In the genomic region with DNA sequence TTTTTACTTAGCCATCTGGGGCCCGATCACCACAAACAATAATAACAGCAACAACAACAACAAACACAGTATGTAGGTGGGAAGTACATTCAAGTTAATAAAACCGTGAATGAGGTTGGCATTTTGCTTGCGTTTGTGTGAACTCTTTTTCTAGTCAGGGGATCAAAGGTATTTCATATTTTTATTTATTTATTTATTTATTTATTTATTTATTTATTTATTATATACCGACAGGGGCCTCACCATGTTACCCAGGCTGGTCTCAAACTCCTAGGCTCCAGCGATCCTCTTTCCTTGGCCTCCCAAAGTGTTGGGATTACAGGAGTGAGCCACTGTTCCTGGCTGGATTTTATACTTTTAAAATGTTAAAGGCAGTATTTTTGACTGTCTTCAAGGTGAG, we compare ENCODE assay signal across 40 cellular contexts.
"Had no signal": no experiment of that assay in that cellular context is flagged by ENCODE, and none has a peak within 500 bp of the region (broad histone marks: within the 10 kb centered on the region; RNA-seq: fewer than 3 reads in every experiment).

No MANE protein-coding gene starts in this region.

- H3K36me3 ChIP-seq: adrenal gland, ascending aorta, brain microvascular endothelial cell, breast epithelium, cardiac muscle cell had no signal

- H3K4me1 ChIP-seq: ascending aorta, body of pancreas, breast epithelium had no signal

- H3K4me1 Mint-ChIP-seq: activated naive CD4-positive, alpha-beta T cell treated with anti-CD3 and anti-CD28 coated beads, Interleukin-2, amount 10 ng/mL, durations not matched to agents 7 days and 5 days; activated naive CD4-positive, alpha-beta T cell treated with anti-CD3 and anti-CD28 coated beads, Interleukin-2, amount 50 U/mL, for 24 hours; activated T-helper 17 cell treated with anti-CD3 and anti-CD28 coated beads, Interleukin-2, amount 50 U/mL, for 72 hours; central memory CD8-positive, alpha-beta T cell had no signal

- H3K9me3 Mint-ChIP-seq: activated naive CD4-positive, alpha-beta T cell treated with anti-CD3 and anti-CD28 coated beads for 36 hours; activated naive CD4-positive, alpha-beta T cell treated with anti-CD3 and anti-CD28 coated beads, Interleukin-2, amount 10 ng/mL, durations not matched to agents 7 days and 5 days; activated naive CD4-positive, alpha-beta T cell treated with anti-CD3 and anti-CD28 coated beads, Interleukin-2, amount 50 U/mL, for 24 hours; activated naive CD4-positive, alpha-beta T cell treated with anti-CD3 and anti-CD28 coated beads, Interleukin-2, amount 50 U/mL, for 72 hours; activated naive CD8-positive, alpha-beta T cell treated with anti-CD3 and anti-CD28 coated beads for 36 hours; activated naive CD8-positive, alpha-beta T cell treated with anti-CD3 and anti-CD28 coated beads, Interleukin-2, amount 10 ng/mL, durations not matched to agents 7 days and 5 days; activated naive CD8-positive, alpha-beta T cell treated with anti-CD3 and anti-CD28 coated beads, Interleukin-2, amount 50 U/mL, for 24 hours; activated T-cell treated with anti-CD3 and anti-CD28 coated beads, Interleukin-2, amount 50 U/mL, for 24 hours; activated T-cell treated with anti-CD3 and anti-CD28 coated beads, Interleukin-2, amount 50 U/mL, for 4 hours; activated T-cell treated with anti-CD3 and anti-CD28 coated beads, Interleukin-2, amount 50 U/mL, for 72 hours; activated T-helper 1 cell treated with anti-CD3 and anti-CD28 coated beads, Interleukin-12 subunit alpha, Interleukin-12 subunit beta, Interleukin-2, Interleukin-4 antibody, amounts not matched to agents 30 ng/mL and 10 ng/mL and 1 ng/mL, durations not matched to agents 14 hours and 24 hours and 36 hours; activated T-helper 17 cell treated with anti-CD3 and anti-CD28 coated beads, Interleukin-2, amount 50 U/mL, for 72 hours; activated T-helper 2 cell treated with anti-CD3 and anti-CD28 coated beads, Interferon-gamma antibody, Interleukin-2, Interleukin-4, amounts not matched to agents 10 μg/mL and 5 μg/mL and 100 μg/mL, durations not matched to agents 14 hours and 24 hours and 36 hours; brain; central memory CD8-positive, alpha-beta T cell had no signal

- DNase-seq: activated effector memory CD4-positive, alpha-beta T cell treated with anti-CD3 and anti-CD28 coated beads, Interleukin-2, amount 50 U/mL, for 16 hours; activated effector memory CD4-positive, alpha-beta T cell treated with Interleukin-2 at 50 U/mL for 16 hours; activated gamma-delta T cell; activated gamma-delta T cell treated with Interleukin-2 at 50 U/mL for 16 hours; activated naive CD4-positive, alpha-beta T cell; activated naive CD4-positive, alpha-beta T cell treated with anti-CD3 and anti-CD28 coated beads for 36 hours; activated naive CD4-positive, alpha-beta T cell treated with anti-CD3 and anti-CD28 coated beads, Interleukin-2, amount 10 ng/mL, durations not matched to agents 7 days and 5 days; activated naive CD4-positive, alpha-beta T cell treated with Interleukin-2 at 50 U/mL for 16 hours; activated naive CD8-positive, alpha-beta T cell treated with anti-CD3 and anti-CD28 coated beads for 36 hours; activated naive CD8-positive, alpha-beta T cell treated with anti-CD3 and anti-CD28 coated beads, Interleukin-2, amount 10 ng/mL, durations not matched to agents 7 days and 5 days; activated naive CD8-positive, alpha-beta T cell treated with anti-CD3 and anti-CD28 coated beads, Interleukin-2, amount 50 U/mL, for 24 hours; activated T-cell treated with anti-CD3 and anti-CD28 coated beads for 4 hours; activated T-cell treated with anti-CD3 and anti-CD28 coated beads, Interleukin-2, amount 50 U/mL, for 1 hour; activated T-cell treated with anti-CD3 and anti-CD28 coated beads, Interleukin-2, amount 50 U/mL, for 24 hours; activated T-cell treated with anti-CD3 and anti-CD28 coated beads, Interleukin-2, amount 50 U/mL, for 4 hours; activated T-cell treated with anti-CD3 and anti-CD28 coated beads, Interleukin-2, amount 50 U/mL, for 48 hours; activated T-cell treated with anti-CD3 and anti-CD28 coated beads, Interleukin-2, amount 50 U/mL, for 72 hours; adrenal gland; amniotic stem cell; amygdala; anterior cingulate cortex; aorta; body of pancreas; brain microvascular endothelial cell; caudate nucleus; central memory CD4-positive, alpha-beta T cell; cerebellar nuclear complex had no signal

- H3K27me3 Mint-ChIP-seq: activated naive CD4-positive, alpha-beta T cell treated with anti-CD3 and anti-CD28 coated beads, Interleukin-2, amount 50 U/mL, for 24 hours; activated naive CD8-positive, alpha-beta T cell treated with anti-CD3 and anti-CD28 coated beads, Interleukin-2, amount 50 U/mL, for 24 hours; activated T-cell treated with anti-CD3 and anti-CD28 coated beads, Interleukin-2, amount 50 U/mL, for 24 hours; activated T-helper 17 cell treated with anti-CD3 and anti-CD28 coated beads, Interleukin-2, amount 50 U/mL, for 72 hours had no signal

- H3K36me3 Mint-ChIP-seq: activated naive CD4-positive, alpha-beta T cell treated with anti-CD3 and anti-CD28 coated beads, Interleukin-2, amount 10 ng/mL, durations not matched to agents 7 days and 5 days; activated naive CD4-positive, alpha-beta T cell treated with anti-CD3 and anti-CD28 coated beads, Interleukin-2, amount 50 U/mL, for 24 hours; activated naive CD4-positive, alpha-beta T cell treated with anti-CD3 and anti-CD28 coated beads, Interleukin-2, amount 50 U/mL, for 72 hours; activated naive CD8-positive, alpha-beta T cell; activated naive CD8-positive, alpha-beta T cell treated with anti-CD3 and anti-CD28 coated beads for 36 hours; activated naive CD8-positive, alpha-beta T cell treated with anti-CD3 and anti-CD28 coated beads, Interleukin-2, amount 10 ng/mL, durations not matched to agents 7 days and 5 days; brain had no signal

- FAIRE-seq: astrocyte, bronchial epithelial cell had no signal

- H3K27me3 ChIP-seq: adrenal gland, ascending aorta, body of pancreas, brain microvascular endothelial cell, breast epithelium, cardiac muscle cell had no signal

- ATAC-seq: activated naive CD8-positive, alpha-beta T cell treated with anti-CD3 and anti-CD28 coated beads, Interleukin-2, amount 50 U/mL, for 24 hours; activated T-cell treated with anti-CD3 and anti-CD28 coated beads, Interleukin-2, amount 50 U/mL, for 72 hours; activated T-helper 17 cell treated with anti-CD3 and anti-CD28 coated beads, Interleukin-2, amount 50 U/mL, for 72 hours; body of pancreas had no signal

- H3K27ac Mint-ChIP-seq: activated naive CD4-positive, alpha-beta T cell treated with anti-CD3 and anti-CD28 coated beads for 36 hours; activated naive CD4-positive, alpha-beta T cell treated with anti-CD3 and anti-CD28 coated beads, Interleukin-2, amount 10 ng/mL, durations not matched to agents 7 days and 5 days; activated naive CD4-positive, alpha-beta T cell treated with anti-CD3 and anti-CD28 coated beads, Interleukin-2, amount 50 U/mL, for 24 hours; activated naive CD4-positive, alpha-beta T cell treated with anti-CD3 and anti-CD28 coated beads, Interleukin-2, amount 50 U/mL, for 72 hours; activated naive CD8-positive, alpha-beta T cell; activated naive CD8-positive, alpha-beta T cell treated with anti-CD3 and anti-CD28 coated beads for 36 hours; activated naive CD8-positive, alpha-beta T cell treated with anti-CD3 and anti-CD28 coated beads, Interleukin-2, amount 10 ng/mL, durations not matched to agents 7 days and 5 days; activated naive CD8-positive, alpha-beta T cell treated with anti-CD3 and anti-CD28 coated beads, Interleukin-2, amount 50 U/mL, for 24 hours; activated T-cell treated with anti-CD3 and anti-CD28 coated beads, Interleukin-2, amount 50 U/mL, for 24 hours; activated T-cell treated with anti-CD3 and anti-CD28 coated beads, Interleukin-2, amount 50 U/mL, for 72 hours; activated T-helper 1 cell treated with anti-CD3 and anti-CD28 coated beads, Interleukin-12 subunit alpha, Interleukin-12 subunit beta, Interleukin-2, Interleukin-4 antibody, amounts not matched to agents 30 ng/mL and 10 ng/mL and 1 ng/mL, durations not matched to agents 14 hours and 24 hours and 36 hours; activated T-helper 17 cell treated with anti-CD3 and anti-CD28 coated beads, Interleukin-2, amount 50 U/mL, for 72 hours; activated T-helper 2 cell treated with anti-CD3 and anti-CD28 coated beads, Interferon-gamma antibody, Interleukin-2, Interleukin-4, amounts not matched to agents 10 μg/mL and 5 μg/mL and 100 μg/mL, durations not matched to agents 14 hours and 24 hours and 36 hours; brain had no signal

- H3K9me3 ChIP-seq: adrenal gland, ascending aorta, body of pancreas, breast epithelium had no signal

- H3K4me3 Mint-ChIP-seq: activated naive CD4-positive, alpha-beta T cell treated with anti-CD3 and anti-CD28 coated beads for 36 hours; activated naive CD4-positive, alpha-beta T cell treated with anti-CD3 and anti-CD28 coated beads, Interleukin-2, amount 10 ng/mL, durations not matched to agents 7 days and 5 days; activated naive CD4-positive, alpha-beta T cell treated with anti-CD3 and anti-CD28 coated beads, Interleukin-2, amount 50 U/mL, for 24 hours; activated naive CD8-positive, alpha-beta T cell; activated naive CD8-positive, alpha-beta T cell treated with anti-CD3 and anti-CD28 coated beads for 36 hours; activated naive CD8-positive, alpha-beta T cell treated with anti-CD3 and anti-CD28 coated beads, Interleukin-2, amount 10 ng/mL, durations not matched to agents 7 days and 5 days; activated naive CD8-positive, alpha-beta T cell treated with anti-CD3 and anti-CD28 coated beads, Interleukin-2, amount 50 U/mL, for 24 hours; activated T-cell treated with anti-CD3 and anti-CD28 coated beads, Interleukin-2, amount 50 U/mL, for 24 hours; activated T-cell treated with anti-CD3 and anti-CD28 coated beads, Interleukin-2, amount 50 U/mL, for 4 hours; activated T-cell treated with anti-CD3 and anti-CD28 coated beads, Interleukin-2, amount 50 U/mL, for 72 hours; activated T-helper 1 cell treated with anti-CD3 and anti-CD28 coated beads, Interleukin-12 subunit alpha, Interleukin-12 subunit beta, Interleukin-2, Interleukin-4 antibody, amounts not matched to agents 30 ng/mL and 10 ng/mL and 1 ng/mL, durations not matched to agents 14 hours and 24 hours and 36 hours; activated T-helper 17 cell treated with anti-CD3 and anti-CD28 coated beads, Interleukin-2, amount 50 U/mL, for 72 hours; central memory CD8-positive, alpha-beta T cell had no signal

- H3K27ac ChIP-seq: adrenal gland, ascending aorta, body of pancreas, brain microvascular endothelial cell, breast epithelium had no signal

- H3K4me3 ChIP-seq: adrenal gland, body of pancreas, breast epithelium, cardiac muscle cell had no signal
